ENCODE assay signal across 1 cellular context in genomic region chr13:113654591-113655357, GRCh38.
TF ChIP-seq lines count a peak whose summit lies in the region.

No MANE protein-coding gene starts in this region.

TF ChIP-seq in H1, 55 proteins besides CTCF, POLR2A, EP300 and RAD21:
- TF ChIP-seq BRCA1 (IDR thresholded peaks at IDR 0.05; ENCODE audit: low read depth, low read length): no peak
- no peak for TF ChIP-seq PHF8 (conservative IDR thresholded peaks at IDR 0.05; ENCODE audit: low read depth, low read length)
- no peak for TF ChIP-seq USF2 (IDR thresholded peaks at IDR 0.05; ENCODE audit: low read length)
- no peak for TF ChIP-seq SRF (IDR thresholded peaks at IDR 0.05; ENCODE audit: low read depth, low read length)
- no peak for TF ChIP-seq HDAC6 (IDR thresholded peaks at IDR 0.05; ENCODE audit: low read depth, low read length)
- TF ChIP-seq SP4 (IDR thresholded peaks at IDR 0.05; ENCODE audit: low read length): no peak
- no peak for TF ChIP-seq KDM5A (IDR thresholded peaks at IDR 0.05; ENCODE audit: low read length)
- TF ChIP-seq CHD7 (IDR thresholded peaks at IDR 0.05; ENCODE audit: insufficient replicate concordance, low read length): no peak
- TF ChIP-seq E2F6 (IDR thresholded peaks at IDR 0.05): no peak
- no peak for TF ChIP-seq ATF3 (IDR thresholded peaks at IDR 0.05; ENCODE audit: insufficient read depth, low read depth, low read length)
- TF ChIP-seq SP1 (IDR thresholded peaks at IDR 0.05; ENCODE audit: low read depth, low read length): no peak
- TF ChIP-seq CHD2 (IDR thresholded peaks at IDR 0.05; ENCODE audit: low read length): no peak
TF ChIP-seq in H1: peak in this region for 0.
